ENCODE assay signal across 7 cellular contexts in the genomic region with DNA sequence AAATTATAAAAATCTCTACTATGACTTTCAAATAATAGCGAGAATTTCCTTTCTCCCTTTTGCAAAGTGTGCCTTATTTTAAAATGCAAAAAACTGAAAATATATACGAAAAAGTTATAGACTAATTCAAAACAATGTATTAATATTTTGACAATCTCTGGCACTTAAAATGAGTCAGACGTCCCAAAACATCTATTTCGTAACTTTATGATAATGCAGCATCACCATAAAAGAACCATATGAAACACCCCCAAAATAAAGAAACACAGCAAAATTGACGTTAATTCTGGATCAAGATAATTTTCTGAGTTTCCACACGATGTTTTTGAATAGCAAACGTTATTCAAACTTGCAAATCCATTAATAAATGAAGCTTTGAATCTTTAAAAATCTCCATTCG. TPM values are rescaled to one million over a fixed set of nuclear protein-coding genes. Genes with fewer than 3 reads are reported as not detected.
DNase-seq lines count a peak whose midpoint lies in the region; ATAC-seq and TF ChIP-seq lines count a peak whose summit lies in the region.

No MANE protein-coding gene starts in this region.

- H3K9me2 ChIP-seq in HCT116 (ENCODE audit: insufficient read depth), result no peaks in the 10 kb centered on the region

- H3K4me1 Mint-ChIP-seq in glutamatergic neuron (ENCODE audit: low read depth, unreplicated experiment), result peaks cover 13% of the 10 kb centered on the region

- ATAC-seq in HCT116, result no peak

- CTCF ChIA-PET in HCT116 (lab: Charles Lee), result interaction anchor here (1.8 kb wide), 1 partner anchor 8 kb away, joined by 15 read pairs; no protein-coding TSS in a partner anchor

- TF ChIP-seq POLR2A in HCT116 (IDR thresholded peaks at IDR 0.05; ENCODE audit: borderline replicate concordance, extremely low read depth, insufficient read depth, insufficient read length), result no peak

- BruUV-seq in HCT116 (replicated peaks; lab: Mats Ljungman, UMichigan), result no TSS peak

- H4K20me1 ChIP-seq in HCT116 (ENCODE audit: insufficient read depth), result peaks cover 14% of the 10 kb centered on the region; the same call in 1 of the 2 replicates
- peaks cover 51% of the 10 kb centered on the region for H4K20me1 ChIP-seq in smooth muscle cell (ENCODE audit: low read depth)

- RAD21 ChIA-PET in HCT116 (lab: Charles Lee; ENCODE audit: low non-redundant PET in 1 of 2, low total read pairs in 2 of 2, uncharacterized antibody in 2 of 2, unreplicated experiment in 2 of 2), result no interaction called here

- TF ChIP-seq CTCF in HCT116 (IDR thresholded peaks at IDR 0.05 in 2 of 3, conservative IDR thresholded peaks at IDR 0.05 in 1 of 3; ENCODE audit: borderline replicate concordance in 1 of 3, insufficient read depth in 1 of 3, low read depth in 2 of 3, low read length in 2 of 3) (no peak), WI38 (IDR thresholded peaks at IDR 0.05; ENCODE audit: low read depth, low read length) (no peak), glutamatergic neuron (IDR thresholded peaks at IDR 0.05; ENCODE audit: partially characterized antibody, unreplicated experiment) (no peak), smooth muscle cell (IDR thresholded peaks at IDR 0.05; ENCODE audit: borderline replicate concordance, insufficient read depth, poor library complexity, severe bottlenecking) (no peak)

- WGBS in smooth muscle cell (ENCODE audit: low lambda C conversion rate), result 29% methylated on average over 8 of the region's 8 CpGs

- H3K9me3 Mint-ChIP-seq in glutamatergic neuron (ENCODE audit: unreplicated experiment), result no peaks in the 10 kb centered on the region

- H3K4me3 ChIP-seq in HCT116 (replicated peaks in 1 of 2; ENCODE audit: low read depth in 1 of 2, low read length in 2 of 2) (peak overlapping the region; percentile 92 to 94), WI38 (ENCODE audit: low read depth, low read length) (peak overlapping the region; percentile 86), smooth muscle cell (peak overlapping the region; percentile 85)

- POLR2A ChIA-PET in HCT116 (lab: Charles Lee), result interaction anchor here (2.2 kb wide), 1 partner anchor 16 kb away, joined by 16 read pairs; a partner anchor contains a TSS

- H3K27ac ChIP-seq in HCT116 (ENCODE audit: low read depth, low read length) (no peak overlapping the region), smooth muscle cell (ENCODE audit: low read depth) (peak overlapping the region; percentile 86)

- H3K36me3 ChIP-seq in HCT116 (ENCODE audit: control insufficient read depth in 1 of 2, insufficient read depth in 2 of 2, low read length in 2 of 2), result no peaks in the 10 kb centered on the region
- no peaks in the 10 kb centered on the region for H3K36me3 ChIP-seq in smooth muscle cell (ENCODE audit: low read depth)

- H3K27ac Mint-ChIP-seq in glutamatergic neuron (ENCODE audit: unreplicated experiment), result peak overlapping the region; percentile 97

- no peak overlapping the region for H2AFZ ChIP-seq in HCT116 (ENCODE audit: low read depth, low read length, poor library complexity, severe bottlenecking)
- no peak overlapping the region for H2AFZ ChIP-seq in smooth muscle cell (ENCODE audit: low read depth)

- H3K27me3 Mint-ChIP-seq in glutamatergic neuron (ENCODE audit: unreplicated experiment), result peaks cover 3% of the 10 kb centered on the region

- H3K27me3 ChIP-seq in HCT116 (ENCODE audit: insufficient read depth, low read length) (no peaks in the 10 kb centered on the region), smooth muscle cell (ENCODE audit: low read depth) (no peaks in the 10 kb centered on the region)

- H3F3A ChIP-seq in smooth muscle cell (ENCODE audit: low read depth), result no peaks in the 10 kb centered on the region

- DNase-seq in HCT116 (ENCODE audit: low read depth, low spot score) (no peak), glutamatergic neuron (no peak), smooth muscle cell (lab: John Stamatoyannopoulos, UW; ENCODE audit: unreplicated experiment) (no peak), NCI-H510A (lab: John Stamatoyannopoulos, UW) (no peak), LoVo (ENCODE audit: low spot score) (no peak), DMS79 (lab: John Stamatoyannopoulos, UW) (no peak)

- H3K4me2 ChIP-seq in HCT116 (ENCODE audit: low read length) (peak overlapping the region; percentile 84), smooth muscle cell (peak overlapping the region; percentile 89)

- peaks cover 16 to 28% of the 10 kb centered on the region in 2 experiments for H3K4me1 ChIP-seq in HCT116 (ENCODE audit: control insufficient read depth in 1 of 2, insufficient read depth in 2 of 2, low read length in 2 of 2)
- H3K4me1 ChIP-seq in smooth muscle cell (ENCODE audit: low read depth), result peaks cover 19% of the 10 kb centered on the region

- H3K79me2 ChIP-seq in HCT116 (ENCODE audit: insufficient read depth, low read length) (peaks cover 72% of the 10 kb centered on the region), smooth muscle cell (ENCODE audit: low read depth) (peaks cover 90% of the 10 kb centered on the region)

- intact Hi-C loops in HCT116 (cut with micrococcal nuclease), result no loop called here

- no peaks in the 10 kb centered on the region for H3K36me3 Mint-ChIP-seq in glutamatergic neuron (ENCODE audit: unreplicated experiment)

- H3K9ac ChIP-seq in HCT116 (ENCODE audit: low read length) (peak overlapping the region; percentile 90), smooth muscle cell (ENCODE audit: low read depth) (peak overlapping the region; percentile 97)

- peak overlapping the region; percentile 97 for H3K4me3 Mint-ChIP-seq in glutamatergic neuron (ENCODE audit: unreplicated experiment)

- TF ChIP-seq RAD21 in HCT116 (IDR thresholded peaks at IDR 0.05; ENCODE audit: low read depth), result no peak

- H3K9me3 ChIP-seq in HCT116 (ENCODE audit: control insufficient read depth in 1 of 2, insufficient read depth in 1 of 2, low read depth in 1 of 2, low read length in 2 of 2) (no peaks in the 10 kb centered on the region), smooth muscle cell (replicated peaks; ENCODE audit: low read depth) (no peaks in the 10 kb centered on the region)

TF ChIP-seq in HCT116, 20 proteins besides CTCF, POLR2A, EP300 and RAD21:
- no peak for TF ChIP-seq POLR2AphosphoS5 (IDR thresholded peaks at IDR 0.05; ENCODE audit: low read depth, low read length)
- TF ChIP-seq, protein P1, sequence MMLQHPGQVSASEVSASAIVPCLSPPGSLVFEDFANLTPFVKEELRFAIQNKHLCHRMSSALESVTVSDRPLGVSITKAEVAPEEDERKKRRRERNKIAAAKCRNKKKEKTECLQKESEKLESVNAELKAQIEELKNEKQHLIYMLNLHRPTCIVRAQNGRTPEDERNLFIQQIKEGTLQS (IDR thresholded peaks at IDR 0.05), result no peak
- TF ChIP-seq, protein P2, sequence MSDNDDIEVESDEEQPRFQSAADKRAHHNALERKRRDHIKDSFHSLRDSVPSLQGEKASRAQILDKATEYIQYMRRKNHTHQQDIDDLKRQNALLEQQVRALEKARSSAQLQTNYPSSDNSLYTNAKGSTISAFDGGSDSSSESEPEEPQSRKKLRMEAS (IDR thresholded peaks at IDR 0.05), result no peak
- TF ChIP-seq JUND (IDR thresholded peaks at IDR 0.05), result no peak
- no peak for TF ChIP-seq FOSL1 (IDR thresholded peaks at IDR 0.05; ENCODE audit: low read depth)

RNA-seq across cellular contexts. Expression of a gene that starts 1.0 kb away (rescaled TPM):
- total RNA-seq in HCT116 (2021; ENCODE audit: unreplicated experiment) (93.6 TPM), glutamatergic neuron (ENCODE audit: unreplicated experiment) (71.8 TPM), smooth muscle cell (88.0 and 112 TPM in 2 replicates)
- 23.4 and 34.4 TPM in 2 replicates for polyA plus RNA-seq in HCT116 (2012)
- 21.5 and 25.3 TPM in 2 replicates for polyA plus RNA-seq in smooth muscle cell

RNA-seq across cellular contexts. Expression of a gene that starts 15.7 kb away (rescaled TPM):
- 18.7 TPM for total RNA-seq in HCT116 (2021; ENCODE audit: unreplicated experiment)
- polyA plus RNA-seq in HCT116 (2012), result 11.9 and 14.3 TPM in 2 replicates
- 19.9 TPM for total RNA-seq in glutamatergic neuron (ENCODE audit: unreplicated experiment)
- 28.3 and 33.4 TPM in 2 replicates for total RNA-seq in smooth muscle cell
- 22.4 and 24.4 TPM in 2 replicates for polyA plus RNA-seq in smooth muscle cell
